Comparison of ENCODE assay signal across 1 cellular context in genomic region chr20:61585764-61586163, GRCh38.
TF ChIP-seq lines count a peak whose summit lies in the region.

No MANE protein-coding gene starts in this region.

TF ChIP-seq in HEK293, 187 proteins besides CTCF, POLR2A, EP300 and RAD21 (continued from another document):
- TF ChIP-seq PRDM2 (tag by site-specific recombination; IDR thresholded peaks at IDR 0.05; ENCODE audit: borderline replicate concordance), result no peak
- no peak for TF ChIP-seq ZNF280C (tag by site-specific recombination; IDR thresholded peaks at IDR 0.05)
- TF ChIP-seq ZNF530 (tag by site-specific recombination; IDR thresholded peaks at IDR 0.05; ENCODE audit: low read depth), result no peak
- peak; percentile 97 for TF ChIP-seq ZNF513 (tag by site-specific recombination; IDR thresholded peaks at IDR 0.05)
- no peak for TF ChIP-seq ZNF561 (tag by site-specific recombination; IDR thresholded peaks at IDR 0.05; ENCODE audit: borderline replicate concordance)
- peak; percentile 19; the same call in 1 of the 2 replicates for TF ChIP-seq ZNF707 (tag by site-specific recombination; IDR thresholded peaks at IDR 0.05)
- TF ChIP-seq SCRT2 (tag by site-specific recombination; IDR thresholded peaks at IDR 0.05), result no peak
- no peak for TF ChIP-seq ZBTB8A (tag by site-specific recombination; IDR thresholded peaks at IDR 0.05)
- no peak for TF ChIP-seq ZNF610 (tag by site-specific recombination; IDR thresholded peaks at IDR 0.05; ENCODE audit: borderline replicate concordance)
- TF ChIP-seq ZNF621 (tag by site-specific recombination; IDR thresholded peaks at IDR 0.05), result no peak
- TF ChIP-seq KLF7 (tag by site-specific recombination; IDR thresholded peaks at IDR 0.05; ENCODE audit: borderline replicate concordance), result no peak
